Comparison of ENCODE assay signal across 8 cellular contexts in genomic region chr11:44559207-44559943, GRCh38. TPM values are rescaled to one million over a fixed set of nuclear protein-coding genes. Genes with fewer than 3 reads are reported as not detected.
DNase-seq lines count a peak whose midpoint lies in the region; ATAC-seq and TF ChIP-seq lines count a peak whose summit lies in the region.

No MANE protein-coding gene starts in this region.

- DNase-seq in activated naive CD4-positive, alpha-beta T cell treated with anti-CD3 and anti-CD28 coated beads, Interleukin-2, amount 50 U/mL, for 72 hours (ENCODE audit: low spot score in 2 of 2) = no peak
- DNase-seq in GM10266 (ENCODE audit: extremely low spot score) (no peak), hepatic stellate cell (ENCODE audit: low spot score) (no peak), HT-29 (ENCODE audit: low spot score) (no peak), LoVo (ENCODE audit: low spot score) (no peak)

- H3K9me3 Mint-ChIP-seq in activated naive CD4-positive, alpha-beta T cell treated with anti-CD3 and anti-CD28 coated beads, Interleukin-2, amount 50 U/mL, for 72 hours = no peaks in the 10 kb centered on the region

- TF ChIP-seq CTCF in GM10266 (IDR thresholded peaks at IDR 0.05; ENCODE audit: control insufficient read depth, insufficient read depth, low read depth, missing control alignments) = no peak

- ATAC-seq in GM21381 (IDR thresholded peaks at IDR 0.05; ENCODE audit: unreplicated experiment) (peak; percentile 77), HG03521 (IDR thresholded peaks at IDR 0.05; ENCODE audit: unreplicated experiment) (peak; percentile 66)
- peak; percentile 61 to 82 for ATAC-seq in activated naive CD4-positive, alpha-beta T cell treated with anti-CD3 and anti-CD28 coated beads, Interleukin-2, amount 50 U/mL, for 72 hours

- peak overlapping the region in 1 of 2 donors; percentile 10 for H3K27ac Mint-ChIP-seq in activated naive CD4-positive, alpha-beta T cell treated with anti-CD3 and anti-CD28 coated beads, Interleukin-2, amount 50 U/mL, for 72 hours

- no peaks in the 10 kb centered on the region for H3K36me3 Mint-ChIP-seq in activated naive CD4-positive, alpha-beta T cell treated with anti-CD3 and anti-CD28 coated beads, Interleukin-2, amount 50 U/mL, for 72 hours

- peak overlapping the region; percentile 38; the same call in 1 of the 2 replicates for H3K4me3 ChIP-seq in GM08714 (ENCODE audit: low read length)

RNA-seq across cellular contexts. Expression of gene CD82, which starts 6.1 kb away (rescaled TPM):
- total RNA-seq in activated naive CD4-positive, alpha-beta T cell treated with anti-CD3 and anti-CD28 coated beads, Interleukin-2, amount 50 U/mL, for 72 hours = 100 to 1,000 TPM; 270 to 324 TPM
- 159 and 173 TPM in 2 replicates for total RNA-seq in HT-29 (2014; rRNA removed; shearing (Covaris generic))
